1 cellular context compared by ENCODE assay signal in the genomic region with DNA sequence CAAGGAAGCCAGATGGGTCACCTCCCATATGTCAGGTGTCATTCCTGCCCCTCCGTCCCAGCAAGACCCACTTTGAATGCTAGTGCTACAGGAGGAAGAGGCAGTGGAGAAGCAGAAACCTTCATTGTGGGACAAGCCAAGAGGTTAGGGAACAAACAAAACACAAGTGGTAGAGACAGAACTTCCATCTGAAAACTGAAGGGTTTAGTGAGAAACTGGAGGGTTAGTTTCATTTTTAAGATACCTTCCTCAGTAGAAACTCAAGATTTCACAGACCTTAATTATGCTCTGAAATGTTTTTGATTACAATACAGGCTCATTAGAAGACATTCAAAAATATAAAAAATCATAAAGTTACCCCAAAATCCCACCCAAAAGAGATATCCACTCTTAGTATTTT.
TF ChIP-seq lines count a peak whose summit lies in the region.

No MANE protein-coding gene starts in this region.

TF ChIP-seq in K562, 482 proteins besides CTCF, POLR2A, EP300 and RAD21 (continued from another document):
- TF ChIP-seq, protein P1, sequence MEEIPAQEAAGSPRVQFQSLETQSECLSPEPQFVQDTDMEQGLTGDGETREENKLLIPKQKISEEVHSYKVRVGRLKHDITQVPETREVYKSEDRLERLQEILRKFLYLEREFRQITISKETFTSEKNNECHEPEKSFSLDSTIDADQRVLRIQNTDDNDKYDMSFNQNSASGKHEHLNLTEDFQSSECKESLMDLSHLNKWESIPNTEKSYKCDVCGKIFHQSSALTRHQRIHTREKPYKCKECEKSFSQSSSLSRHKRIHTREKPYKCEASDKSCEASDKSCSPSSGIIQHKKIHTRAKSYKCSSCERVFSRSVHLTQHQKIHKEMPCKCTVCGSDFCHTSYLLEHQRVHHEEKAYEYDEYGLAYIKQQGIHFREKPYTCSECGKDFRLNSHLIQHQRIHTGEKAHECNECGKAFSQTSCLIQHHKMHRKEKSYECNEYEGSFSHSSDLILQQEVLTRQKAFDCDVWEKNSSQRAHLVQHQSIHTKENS (CRISPR knock-in tag; IDR thresholded peaks at IDR 0.05), result no peak
TF ChIP-seq in K562: peak in this region for 0.
